Comparison of ENCODE assay signal across 19 cellular contexts in genomic region chr2:64233396-64233922, GRCh38.
A peak's percentile ranks its signal among the peaks of the same experiment; 100 is the strongest.
DNase-seq lines count a peak whose midpoint lies in the region; ATAC-seq lines count a peak whose summit lies in the region.
"Had no signal": no experiment of that assay in that cellular context is flagged by ENCODE, and none has a peak within 500 bp of the region (broad histone marks: within the 10 kb centered on the region; RNA-seq: fewer than 3 reads in every experiment).

No MANE protein-coding gene starts in this region.

- ATAC-seq in GM21825 (IDR thresholded peaks at IDR 0.05; ENCODE audit: unreplicated experiment): no peak
- ATAC-seq in HG02852 (IDR thresholded peaks at IDR 0.05; ENCODE audit: unreplicated experiment): no peak
- ATAC-seq: HCT116, Right ventricle myocardium inferior had no signal

- H3K36me3 ChIP-seq in esophagus (ENCODE audit: control insufficient read depth in 2 of 2, insufficient read depth in 2 of 2, low read length in 1 of 2) (no peaks in the 10 kb centered on the region), muscle layer of colon (ENCODE audit: insufficient read depth, low read length) (no peaks in the 10 kb centered on the region)
- H3K36me3 ChIP-seq: BE2C had no signal

- H3K9me3 Mint-ChIP-seq in activated CD4-positive, alpha-beta memory T cell treated with anti-CD3 and anti-CD28 coated beads for 36 hours: no peaks in the 10 kb centered on the region
- H3K9me3 Mint-ChIP-seq in activated CD4-positive, alpha-beta memory T cell treated with anti-CD3 and anti-CD28 coated beads, Interleukin-2, amount 10 ng/mL, durations not matched to agents 7 days and 5 days: no peaks in the 10 kb centered on the region
- H3K9me3 Mint-ChIP-seq: CD4-positive, alpha-beta T cell had no signal

- no peaks in the 10 kb centered on the region for H3K27me3 ChIP-seq in esophagus (ENCODE audit: control insufficient read depth in 1 of 2, insufficient read depth in 2 of 2, low read length in 2 of 2)
- H3K27me3 ChIP-seq in muscle layer of colon (ENCODE audit: control insufficient read depth in 1 of 2, insufficient read depth in 2 of 2, low read length in 2 of 2): no peaks in the 10 kb centered on the region
- H3K27me3 ChIP-seq: BE2C had no signal

- WGBS in esophagus, 2 donors: 60 to 66% methylated on average over 4 of the region's 4 CpGs

- peaks cover 6% of the 10 kb centered on the region for H3K36me3 Mint-ChIP-seq in activated CD4-positive, alpha-beta memory T cell treated with anti-CD3 and anti-CD28 coated beads for 36 hours
- no peaks in the 10 kb centered on the region for H3K36me3 Mint-ChIP-seq in activated CD4-positive, alpha-beta memory T cell treated with anti-CD3 and anti-CD28 coated beads, Interleukin-2, amount 10 ng/mL, durations not matched to agents 7 days and 5 days (ENCODE audit: low read depth)

- DNase-seq in activated CD4-positive, alpha-beta memory T cell treated with anti-CD3 and anti-CD28 coated beads for 36 hours: no peak
- DNase-seq in activated CD4-positive, alpha-beta memory T cell treated with anti-CD3 and anti-CD28 coated beads, Interleukin-2, amount 10 ng/mL, durations not matched to agents 7 days and 5 days: no peak
- no peak for DNase-seq in SW480 (ENCODE audit: low spot score)
- DNase-seq: BE2C; CD4-positive, alpha-beta T cell; GDM1; GOT3; MM.1S; NCI-H1092; NCI-H146; NCI-H2081 treated with DMSO at 0.1 percent for 48 hours; NCI-H2227 treated with DMSO at 0.1 percent for 48 hours; NCI-H774 had no signal

- H3K4me3 Mint-ChIP-seq in activated CD4-positive, alpha-beta memory T cell treated with anti-CD3 and anti-CD28 coated beads for 36 hours: no peak overlapping the region
- no peak overlapping the region for H3K4me3 Mint-ChIP-seq in activated CD4-positive, alpha-beta memory T cell treated with anti-CD3 and anti-CD28 coated beads, Interleukin-2, amount 10 ng/mL, durations not matched to agents 7 days and 5 days
- H3K4me3 Mint-ChIP-seq: CD4-positive, alpha-beta T cell had no signal

- intact Hi-C loops in activated CD4-positive, alpha-beta memory T cell treated with anti-CD3 and anti-CD28 coated beads for 36 hours (cut with micrococcal nuclease): loop anchor here (1.0 kb wide), 1 partner anchor 19 kb away; no protein-coding TSS in a partner anchor

- H3K27ac ChIP-seq in esophagus (ENCODE audit: low read depth in 2 of 2, low read length in 1 of 2): peak overlapping the region; percentile 48 to 60
- peak overlapping the region; percentile 20 for H3K27ac ChIP-seq in muscle layer of colon (ENCODE audit: low read depth, low read length)

- H3K9me3 ChIP-seq in esophagus (ENCODE audit: control insufficient read depth in 2 of 2, insufficient read depth in 1 of 2, low read depth in 1 of 2, low read length in 1 of 2) (no peaks in the 10 kb centered on the region), muscle layer of colon (ENCODE audit: low read length) (no peaks in the 10 kb centered on the region)
- H3K9me3 ChIP-seq: BE2C had no signal

- H3K4me3 ChIP-seq in esophagus (ENCODE audit: low read depth in 1 of 2, low read length in 2 of 2) (no peak overlapping the region), muscle layer of colon (ENCODE audit: low read depth in 1 of 2, low read length in 2 of 2) (no peak overlapping the region)

- POLR2A ChIA-PET in activated CD4-positive, alpha-beta memory T cell treated with anti-CD3 and anti-CD28 coated beads for 36 hours (lab: Charles Lee): interaction anchor here (0.8 kb wide), 1 partner anchor 14 kb away, joined by 3 read pairs; no protein-coding TSS in a partner anchor
- POLR2A ChIA-PET in activated CD4-positive, alpha-beta memory T cell treated with anti-CD3 and anti-CD28 coated beads, Interleukin-2, amount 10 ng/mL, durations not matched to agents 7 days and 5 days (lab: Charles Lee): no interaction called here

- H3K27ac Mint-ChIP-seq in activated CD4-positive, alpha-beta memory T cell treated with anti-CD3 and anti-CD28 coated beads for 36 hours: peak overlapping the region; percentile 40
- H3K27ac Mint-ChIP-seq in activated CD4-positive, alpha-beta memory T cell treated with anti-CD3 and anti-CD28 coated beads, Interleukin-2, amount 10 ng/mL, durations not matched to agents 7 days and 5 days: no peak overlapping the region
- H3K27ac Mint-ChIP-seq: CD4-positive, alpha-beta T cell had no signal

- H3K4me1 Mint-ChIP-seq in activated CD4-positive, alpha-beta memory T cell treated with anti-CD3 and anti-CD28 coated beads for 36 hours (ENCODE audit: low read depth): peaks cover 9% of the 10 kb centered on the region
- H3K4me1 Mint-ChIP-seq in activated CD4-positive, alpha-beta memory T cell treated with anti-CD3 and anti-CD28 coated beads, Interleukin-2, amount 10 ng/mL, durations not matched to agents 7 days and 5 days: peaks cover 6% of the 10 kb centered on the region

- no peak overlapping the region for H3K9ac ChIP-seq in muscle layer of colon (ENCODE audit: low read length)

- H3K4me1 ChIP-seq in esophagus (ENCODE audit: control insufficient read depth in 2 of 2, insufficient read depth in 2 of 2, low read length in 1 of 2): peaks cover 0 to 2% of the 10 kb centered on the region in 2 donors
- H3K4me1 ChIP-seq in muscle layer of colon (ENCODE audit: insufficient read depth, low read length): peaks cover 40% of the 10 kb centered on the region

- CTCF ChIA-PET in activated CD4-positive, alpha-beta memory T cell treated with anti-CD3 and anti-CD28 coated beads for 36 hours (lab: Charles Lee): no interaction called here
- CTCF ChIA-PET in activated CD4-positive, alpha-beta memory T cell treated with anti-CD3 and anti-CD28 coated beads, Interleukin-2, amount 10 ng/mL, durations not matched to agents 7 days and 5 days (lab: Charles Lee): no interaction called here

- H3K27me3 Mint-ChIP-seq in activated CD4-positive, alpha-beta memory T cell treated with anti-CD3 and anti-CD28 coated beads for 36 hours: peaks cover 2% of the 10 kb centered on the region
- H3K27me3 Mint-ChIP-seq in activated CD4-positive, alpha-beta memory T cell treated with anti-CD3 and anti-CD28 coated beads, Interleukin-2, amount 10 ng/mL, durations not matched to agents 7 days and 5 days: peaks cover 2% of the 10 kb centered on the region
- H3K27me3 Mint-ChIP-seq: CD4-positive, alpha-beta T cell had no signal
